Comparison of ENCODE assay signal across 20 cellular contexts in the genomic region with DNA sequence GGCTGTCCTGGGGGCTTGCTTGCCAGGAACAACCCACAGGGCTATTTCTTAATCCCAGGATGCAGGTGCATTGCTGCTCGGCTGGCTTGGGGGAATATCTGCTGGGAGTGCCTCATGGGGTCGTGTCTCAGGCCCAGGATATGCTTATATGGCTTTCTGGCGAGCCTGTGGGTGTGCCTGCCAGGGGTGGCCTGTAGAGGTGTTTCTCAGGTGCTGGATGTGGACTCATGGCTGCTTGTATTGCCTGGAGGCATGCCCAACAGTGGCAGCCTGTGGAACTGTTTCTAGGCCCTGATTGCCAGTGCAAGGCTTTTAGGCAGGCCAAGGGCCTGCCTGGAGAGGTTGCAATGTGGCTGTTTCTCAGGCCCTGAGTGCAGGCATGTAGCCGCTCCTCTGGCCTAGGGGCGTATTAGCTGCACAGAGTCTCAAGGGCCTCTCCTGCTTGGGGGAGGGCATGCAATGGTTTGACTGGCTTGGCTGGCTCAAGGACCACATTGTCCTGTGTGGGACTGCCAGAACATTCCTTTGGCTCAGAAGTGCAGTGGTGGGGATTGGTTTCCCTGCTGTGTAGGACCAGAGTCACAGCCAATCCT.
"Had no signal": no experiment of that assay in that cellular context is flagged by ENCODE, and none has a peak within 500 bp of the region (broad histone marks: within the 10 kb centered on the region; RNA-seq: fewer than 3 reads in every experiment).

No MANE protein-coding gene starts in this region.

- ATAC-seq: heart right ventricle; left lobe of liver; naive thymus-derived CD8-positive, alpha-beta T cell; psoas muscle; right cardiac atrium had no signal

- H3K36me3 Mint-ChIP-seq: immature natural killer cell had no signal

- DNase-seq: dermis blood vessel endothelial cell; effector memory CD4-positive, alpha-beta T cell; erythroblast; esophagus squamous epithelium; foreskin melanocyte; glutamatergic neuron; heart right ventricle; hippocampal formation; immature natural killer cell; naive thymus-derived CD8-positive, alpha-beta T cell; nephron progenitor cell; nucleus accumbens; psoas muscle; right cardiac atrium; sigmoid colon; stimulated activated naive CD4-positive, alpha-beta T cell; stomach; thyroid gland; trophoblast cell had no signal

- H3K4me3 Mint-ChIP-seq: immature natural killer cell; naive thymus-derived CD8-positive, alpha-beta T cell; nephron progenitor cell had no signal

- H3K27ac Mint-ChIP-seq: immature natural killer cell; naive thymus-derived CD8-positive, alpha-beta T cell had no signal

- H3K4me1 Mint-ChIP-seq: immature natural killer cell; naive thymus-derived CD8-positive, alpha-beta T cell; nephron progenitor cell had no signal
